1 cellular context compared by ENCODE assay signal in genomic region chr7:150938566-150938965, GRCh38.
TF ChIP-seq lines count a peak whose summit lies in the region.

No MANE protein-coding gene starts in this region.

TF ChIP-seq in K562, 482 proteins besides CTCF, POLR2A, EP300 and RAD21 (continued from another document):
- no peak for TF ChIP-seq TRIM25 (IDR thresholded peaks at IDR 0.05; ENCODE audit: borderline replicate concordance)
- TF ChIP-seq FOSL1 (tag; conservative IDR thresholded peaks at IDR 0.05): no peak
TF ChIP-seq in K562: peak in this region for 0.
